1 cellular context compared by ENCODE assay signal in genomic region chr5:6448141-6448491, GRCh38.
TF ChIP-seq lines count a peak whose summit lies in the region.

No MANE protein-coding gene starts in this region.

TF ChIP-seq in K562, 482 proteins besides CTCF, POLR2A, EP300 and RAD21 (continued from another document):
- no peak for TF ChIP-seq HMBOX1 (IDR thresholded peaks at IDR 0.05)
- TF ChIP-seq SREBF1 (IDR thresholded peaks at IDR 0.05; ENCODE audit: borderline replicate concordance, low read depth, low read length): no peak
- TF ChIP-seq MEIS2 (IDR thresholded peaks at IDR 0.05; ENCODE audit: partially characterized antibody): no peak
- no peak for TF ChIP-seq FOXA3 (CRISPR knock-in tag; conservative IDR thresholded peaks at IDR 0.05 in 1 of 2, IDR thresholded peaks at IDR 0.05 in 1 of 2)
- TF ChIP-seq ZNF655 (CRISPR knock-in tag; IDR thresholded peaks at IDR 0.05): no peak
- peak; percentile 31; the same call in 1 of the 2 replicates for TF ChIP-seq ZBTB26 (CRISPR knock-in tag; IDR thresholded peaks at IDR 0.05)
- no peak for TF ChIP-seq ZNF830 (CRISPR knock-in tag; IDR thresholded peaks at IDR 0.05)
- TF ChIP-seq FOXJ3 (CRISPR knock-in tag; IDR thresholded peaks at IDR 0.05): no peak
- no peak for TF ChIP-seq RFX7 (CRISPR knock-in tag; IDR thresholded peaks at IDR 0.05)
- TF ChIP-seq FOXO4 (CRISPR knock-in tag; IDR thresholded peaks at IDR 0.05): no peak
- no peak for TF ChIP-seq KLF6 (CRISPR knock-in tag; IDR thresholded peaks at IDR 0.05; ENCODE audit: borderline replicate concordance)
- TF ChIP-seq PHF20 (IDR thresholded peaks at IDR 0.05; ENCODE audit: partially characterized antibody): peak; percentile 30
- TF ChIP-seq ELF4 (CRISPR knock-in tag; IDR thresholded peaks at IDR 0.05): peak; percentile 30; the same call in 1 of the 2 replicates
- no peak for TF ChIP-seq KAT7 (CRISPR knock-in tag; IDR thresholded peaks at IDR 0.05; ENCODE audit: borderline replicate concordance)
